8 cellular contexts compared by ENCODE assay signal in the genomic region with DNA sequence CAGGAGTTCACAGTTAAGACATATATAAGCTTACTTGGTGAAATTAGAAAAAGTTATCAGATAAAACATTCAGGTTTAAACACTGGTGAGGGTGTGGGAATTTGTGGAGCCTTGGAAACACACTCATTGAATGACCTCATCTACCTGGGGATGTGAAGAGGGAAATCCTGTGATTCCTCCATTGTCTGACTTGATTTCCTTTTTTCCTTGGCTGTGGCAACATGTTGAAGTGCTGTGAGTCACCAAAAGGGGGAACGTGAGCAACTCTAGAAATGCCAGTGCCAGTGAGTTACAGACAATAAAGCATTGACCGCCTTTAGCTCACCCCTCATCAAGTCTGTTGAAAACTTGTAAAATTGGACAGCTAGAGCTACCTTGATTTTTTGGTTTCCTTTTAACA. TPM values are rescaled to one million over a fixed set of nuclear protein-coding genes. Genes with fewer than 3 reads are reported as not detected.
DNase-seq lines count a peak whose midpoint lies in the region; ATAC-seq and TF ChIP-seq lines count a peak whose summit lies in the region.

No MANE protein-coding gene starts in this region.

- H3K4me1 ChIP-seq in left ventricle myocardium inferior (peaks cover 75% of the 10 kb centered on the region), right cardiac atrium (ENCODE audit: control insufficient read depth, insufficient read depth, low read length) (peaks cover 7% of the 10 kb centered on the region), upper lobe of right lung (peaks cover 29% of the 10 kb centered on the region)

- DNase-seq in left ventricle myocardium inferior: no peak
- no peak for DNase-seq in right cardiac atrium
- DNase-seq in RPMI8226: peak; percentile 12
- DNase-seq in upper lobe of right lung: no peak

- TF ChIP-seq CTCF in left ventricle myocardium inferior (IDR thresholded peaks at IDR 0.05; ENCODE audit: borderline replicate concordance) (peak; percentile 15), upper lobe of right lung (IDR thresholded peaks at IDR 0.05) (peak; percentile 16)

- H3K27ac ChIP-seq in left ventricle myocardium inferior (replicated peaks): peak overlapping the region; percentile 98
- H3K27ac ChIP-seq in right cardiac atrium (ENCODE audit: low read length): no peak overlapping the region
- H3K27ac ChIP-seq in upper lobe of right lung: no peak overlapping the region

- 41% methylated on average over 2 of the region's 2 CpGs for WGBS in right cardiac atrium

- no peaks in the 10 kb centered on the region for H3K9me3 ChIP-seq in left ventricle myocardium inferior (replicated peaks)
- H3K9me3 ChIP-seq in right cardiac atrium (ENCODE audit: control insufficient read depth, low read length): no peaks in the 10 kb centered on the region
- H3K9me3 ChIP-seq in upper lobe of right lung: no peaks in the 10 kb centered on the region

- H3K27me3 ChIP-seq in left ventricle myocardium inferior (ENCODE audit: low read depth) (no peaks in the 10 kb centered on the region), right cardiac atrium (ENCODE audit: control insufficient read depth, insufficient read depth) (no peaks in the 10 kb centered on the region), upper lobe of right lung (no peaks in the 10 kb centered on the region)

- intact Hi-C loops in left ventricle myocardium inferior (cut with micrococcal nuclease) (no loop called here), right cardiac atrium (cut with DNase I) (loop anchor here in 1 of 4 donors (5.0 kb wide), 1 partner anchor 49 kb away; no protein-coding TSS in a partner anchor), upper lobe of right lung (cut with DNase I) (no loop called here)

- H3K36me3 ChIP-seq in left ventricle myocardium inferior (no peaks in the 10 kb centered on the region), upper lobe of right lung (no peaks in the 10 kb centered on the region)

- ATAC-seq in right cardiac atrium: no peak
- ATAC-seq in esophagus mucosa: peak; percentile 14
- no peak for ATAC-seq in upper lobe of right lung
- no peak for ATAC-seq in HG02571 (IDR thresholded peaks at IDR 0.05; ENCODE audit: unreplicated experiment)
- ATAC-seq in HG03097 (IDR thresholded peaks at IDR 0.05; ENCODE audit: low FRiP score, unreplicated experiment): no peak
- no peak for ATAC-seq in GM19395 (IDR thresholded peaks at IDR 0.05; ENCODE audit: unreplicated experiment)

- H3K4me3 ChIP-seq in left ventricle myocardium inferior: peak overlapping the region; percentile 100
- H3K4me3 ChIP-seq in right cardiac atrium (ENCODE audit: low read length): no peak overlapping the region
- H3K4me3 ChIP-seq in upper lobe of right lung: peak overlapping the region; percentile 97

RNA-seq across cellular contexts. Expression of gene HMOX2, which starts 1.8 kb away (rescaled TPM):
- total RNA-seq in left ventricle myocardium inferior: 115 TPM
- 100 to 1,000 TPM in 1 of 4 donors, 10 to 100 TPM in 3; 89.6 to 104 (median 93.5) TPM for total RNA-seq in right cardiac atrium
- 109 TPM for polyA plus RNA-seq in right cardiac atrium
- total RNA-seq in esophagus mucosa: 46.6 TPM
- 53.0 TPM for total RNA-seq in upper lobe of right lung

RNA-seq across cellular contexts. Expression of gene NMRAL1, which starts 3.5 kb away (rescaled TPM):
- total RNA-seq in left ventricle myocardium inferior (21.9 TPM), right cardiac atrium (10 to 100 TPM; 23.1 to 31.7 (median 27.1) TPM), esophagus mucosa (35.2 TPM), upper lobe of right lung (39.0 TPM)
- 26.6 TPM for polyA plus RNA-seq in right cardiac atrium

RNA-seq across cellular contexts. Expression of gene DNAJA3, which starts 52.3 kb away (rescaled TPM):
- total RNA-seq in left ventricle myocardium inferior: 74.2 TPM
- total RNA-seq in right cardiac atrium: 10 to 100 TPM; 40.4 to 54.0 (median 49.8) TPM
- polyA plus RNA-seq in right cardiac atrium: 48.4 TPM
- total RNA-seq in esophagus mucosa: 40.2 TPM
- 36.1 TPM for total RNA-seq in upper lobe of right lung
